In the genomic region with DNA sequence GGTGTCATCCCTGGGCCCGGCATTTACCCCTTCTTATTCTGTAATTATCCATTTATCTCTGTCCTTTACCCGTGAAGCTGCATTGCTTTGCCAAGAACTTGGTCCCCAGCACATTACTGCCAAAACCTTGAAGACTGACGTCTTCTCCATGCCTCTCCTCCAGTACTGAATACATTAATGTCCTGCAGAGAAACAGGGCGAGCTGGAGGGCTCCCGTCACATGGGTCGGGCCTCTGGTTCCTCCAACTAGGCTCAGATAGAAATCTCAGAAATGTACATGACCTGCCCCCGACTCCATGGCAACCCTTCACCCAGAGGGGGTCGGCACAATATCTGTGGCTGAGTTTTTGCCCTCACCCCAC, we compare ENCODE assay signal across 8 cellular contexts. TPM values are rescaled to one million over a fixed set of nuclear protein-coding genes. Genes with fewer than 3 reads are reported as not detected.
A peak's percentile ranks its signal among the peaks of the same experiment; 100 is the strongest.
DNase-seq lines count a peak whose midpoint lies in the region; ATAC-seq and TF ChIP-seq lines count a peak whose summit lies in the region.

No MANE protein-coding gene starts in this region.

- no peaks in the 10 kb centered on the region for H3K9me3 Mint-ChIP-seq in activated T-cell treated with anti-CD3 and anti-CD28 coated beads, Interleukin-2, amount 50 U/mL, for 24 hours
- H3K9me3 Mint-ChIP-seq in memory B cell, result peaks cover 13% of the 10 kb centered on the region

- no TSS peak for BruUV-seq in mammary epithelial cell (replicated peaks; lab: Mats Ljungman, UMichigan)

- no peaks in the 10 kb centered on the region for H3K79me2 ChIP-seq in mammary epithelial cell (ENCODE audit: insufficient read depth, low read length)

- no peak for TF ChIP-seq POLR2A in upper lobe of left lung (IDR thresholded peaks at IDR 0.05)

- H3K36me3 Mint-ChIP-seq in activated T-cell treated with anti-CD3 and anti-CD28 coated beads, Interleukin-2, amount 50 U/mL, for 24 hours (ENCODE audit: low read depth), result peaks cover 45% of the 10 kb centered on the region
- peaks cover 21% of the 10 kb centered on the region for H3K36me3 Mint-ChIP-seq in memory B cell

- no peaks in the 10 kb centered on the region for H4K20me1 ChIP-seq in mammary epithelial cell (ENCODE audit: insufficient read depth, low read length)

- dilution Hi-C loops in mammary epithelial cell (cut with HindIII; ENCODE audit: low sequenced_read_pairs), result no loop called here

- ATAC-seq in memory B cell (ENCODE audit: low read depth), result no peak
- peak; percentile 16 to 31 for ATAC-seq in upper lobe of left lung (ENCODE audit: low FRiP score in 2 of 2)
- ATAC-seq in GM18520 (IDR thresholded peaks at IDR 0.05; ENCODE audit: unreplicated experiment), result no peak

- peak overlapping the region; percentile 67 for H3K4me3 Mint-ChIP-seq in activated T-cell treated with anti-CD3 and anti-CD28 coated beads, Interleukin-2, amount 50 U/mL, for 24 hours
- H3K4me3 Mint-ChIP-seq in memory B cell, result peak overlapping the region; percentile 85

- no peak for DNase-seq in activated T-cell treated with anti-CD3 and anti-CD28 coated beads, Interleukin-2, amount 50 U/mL, for 24 hours
- DNase-seq in activated T-cell treated with anti-CD3 and anti-CD28 coated beads, Interleukin-2, amount 50 U/mL, for 1 hour, result no peak
- DNase-seq in mammary epithelial cell, result no peak
- no peak for DNase-seq in memory B cell (ENCODE audit: low spot score in 2 of 2)
- no peak for DNase-seq in upper lobe of left lung
- DNase-seq in NCI-H2029 (lab: John Stamatoyannopoulos, UW), result no peak
- no peak for DNase-seq in HuH-7 (ENCODE audit: low spot score)

- no peaks in the 10 kb centered on the region for H3K27me3 Mint-ChIP-seq in activated T-cell treated with anti-CD3 and anti-CD28 coated beads, Interleukin-2, amount 50 U/mL, for 24 hours
- no peaks in the 10 kb centered on the region for H3K27me3 Mint-ChIP-seq in memory B cell

- H3K9ac ChIP-seq in mammary epithelial cell (ENCODE audit: insufficient read depth, low read length), result no peak overlapping the region

- H3K27me3 ChIP-seq in mammary epithelial cell (ENCODE audit: insufficient read depth, low read length) (no peaks in the 10 kb centered on the region), upper lobe of left lung (no peaks in the 10 kb centered on the region)

- H3K9me3 ChIP-seq in mammary epithelial cell (replicated peaks; ENCODE audit: insufficient read depth, low read length) (no peaks in the 10 kb centered on the region), upper lobe of left lung (no peaks in the 10 kb centered on the region)

- H3K27ac ChIP-seq in mammary epithelial cell (ENCODE audit: insufficient read depth, low read depth, low read length) (no peak overlapping the region), upper lobe of left lung (no peak overlapping the region)

- H3K4me1 Mint-ChIP-seq in activated T-cell treated with anti-CD3 and anti-CD28 coated beads, Interleukin-2, amount 50 U/mL, for 24 hours (ENCODE audit: low read depth), result peaks cover 54% of the 10 kb centered on the region
- H3K4me1 Mint-ChIP-seq in memory B cell, result peaks cover 38% of the 10 kb centered on the region

- H3K4me3 ChIP-seq in mammary epithelial cell (replicated peaks in 1 of 3; ENCODE audit: insufficient read depth in 1 of 3, low read depth in 2 of 3, low read length in 3 of 3), result peak overlapping the region; percentile 33 to 57 (median 50)
- peak overlapping the region; percentile 39 to 67 (median 54) for H3K4me3 ChIP-seq in upper lobe of left lung

- H3K4me2 ChIP-seq in mammary epithelial cell (ENCODE audit: insufficient read depth, low read depth, low read length), result peak overlapping the region; percentile 93

- H3K36me3 ChIP-seq in mammary epithelial cell (ENCODE audit: insufficient read depth, low read length) (peaks cover 15% of the 10 kb centered on the region), upper lobe of left lung (peaks cover 17 to 28% (median 22%) of the 10 kb centered on the region in 4 donors)

- peaks cover 28% of the 10 kb centered on the region for H3K4me1 ChIP-seq in mammary epithelial cell (ENCODE audit: insufficient read depth, low read length)
- peaks cover 13 to 19% (median 15%) of the 10 kb centered on the region in 4 donors for H3K4me1 ChIP-seq in upper lobe of left lung

- no peak for TF ChIP-seq CTCF in mammary epithelial cell (conservative IDR thresholded peaks at IDR 0.05 in 1 of 2, IDR thresholded peaks at IDR 0.05 in 1 of 2; ENCODE audit: extremely low read depth in 1 of 2, insufficient read depth in 1 of 2, low read depth in 1 of 2, low read length in 2 of 2)
- no peak for TF ChIP-seq CTCF in upper lobe of left lung (IDR thresholded peaks at IDR 0.05)

- TF ChIP-seq EP300 in upper lobe of left lung (IDR thresholded peaks at IDR 0.05), result no peak

- CTCF ChIA-PET in mammary epithelial cell (lab: Charles Lee; ENCODE audit: low non-redundant PET), result interaction anchor here (0.7 kb wide), 1 partner anchor 99 kb away, joined by 9 read pairs; no protein-coding TSS in a partner anchor

- in situ Hi-C loops in mammary epithelial cell (cut with MboI; ENCODE audit: low sequenced_read_pairs in 2 of 2), result no loop called here

- peak overlapping the region; percentile 80 for H2AFZ ChIP-seq in mammary epithelial cell (ENCODE audit: low read depth, low read length)

- 22% methylated on average over 7 of the region's 8 CpGs for WGBS in mammary epithelial cell (ENCODE audit: low coverage, missing lambda C conversion rate)
- 14 to 28% methylated on average over 3 to 8 of the region's 8 CpGs for WGBS in upper lobe of left lung, 2 donors

- H3K27ac Mint-ChIP-seq in activated T-cell treated with anti-CD3 and anti-CD28 coated beads, Interleukin-2, amount 50 U/mL, for 24 hours, result peak overlapping the region; percentile 89
- H3K27ac Mint-ChIP-seq in memory B cell, result peak overlapping the region; percentile 81

- intact Hi-C loops in mammary epithelial cell (cut with micrococcal nuclease), result no loop called here

RNA-seq across cellular contexts. Expression of a gene that starts 0.4 kb away (rescaled TPM):
- total RNA-seq in mammary epithelial cell (under 1 TPM; under 0.01 to 0.99 TPM), upper lobe of left lung (10 to 100 TPM in 1 of 6 donors, 1 to 10 TPM in 4, under 1 TPM in 1; 0.72 to 10.5 (median 5.1) TPM)
- polyA plus RNA-seq in mammary epithelial cell, result 0.23 TPM
- polyA minus RNA-seq in mammary epithelial cell, result not detected

RNA-seq across cellular contexts. Expression of a gene that starts 11.7 kb away (rescaled TPM):
- total RNA-seq in mammary epithelial cell, result 10 to 100 TPM; 35.0 to 35.8 TPM
- polyA plus RNA-seq in mammary epithelial cell, result 20.6 TPM
- 35.2 TPM for polyA minus RNA-seq in mammary epithelial cell
- 10 to 100 TPM; 22.3 to 43.2 (median 34.6) TPM for total RNA-seq in upper lobe of left lung

RNA-seq across cellular contexts. Expression of a gene that starts 12.0 kb away (rescaled TPM):
- 10 to 100 TPM; 14.7 to 17.2 TPM for total RNA-seq in mammary epithelial cell
- 11.9 TPM for polyA plus RNA-seq in mammary epithelial cell
- polyA minus RNA-seq in mammary epithelial cell, result 71.8 TPM
- 100 to 1,000 TPM in 1 of 6 donors, 10 to 100 TPM in 5; 23.7 to 126 (median 29.1) TPM for total RNA-seq in upper lobe of left lung

Comparison
In these comparisons a context has a peak if more than half of its experiments do, and no peak if none do; other contexts are left out.
1. ATAC-seq: peak in upper lobe of left lung (2 of 2); none in memory B cell (single experiment) and GM18520 (single experiment).